In genomic region chr2:14634223-14634884, GRCh38 we compare ENCODE assay signal across 8 cellular contexts. TPM values are rescaled to one million over a fixed set of nuclear protein-coding genes. Genes with fewer than 3 reads are reported as not detected.
DNase-seq lines count a peak whose midpoint lies in the region; ATAC-seq and TF ChIP-seq lines count a peak whose summit lies in the region.

No MANE protein-coding gene starts in this region.

- ATAC-seq in right cardiac atrium: peak; percentile 78 to 84
- no peak for ATAC-seq in naive thymus-derived CD8-positive, alpha-beta T cell

- H3K27me3 Mint-ChIP-seq in progenitor cell of endocrine pancreas: no peaks in the 10 kb centered on the region
- H3K27me3 Mint-ChIP-seq in naive thymus-derived CD8-positive, alpha-beta T cell: peaks cover 24 to 68% (median 44%) of the 10 kb centered on the region in 5 donors

- H3K27me3 ChIP-seq in right cardiac atrium (ENCODE audit: control insufficient read depth, insufficient read depth): peaks cover 3% of the 10 kb centered on the region

- H3K27ac Mint-ChIP-seq in progenitor cell of endocrine pancreas: peak overlapping the region; percentile 95
- no peak overlapping the region for H3K27ac Mint-ChIP-seq in naive thymus-derived CD8-positive, alpha-beta T cell

- intact Hi-C loops in right cardiac atrium (cut with DNase I): no loop called here

- H3K9me3 Mint-ChIP-seq in progenitor cell of endocrine pancreas (ENCODE audit: low read depth): no peaks in the 10 kb centered on the region
- peaks cover 0 to 13% (median 0%) of the 10 kb centered on the region in 9 donors for H3K9me3 Mint-ChIP-seq in naive thymus-derived CD8-positive, alpha-beta T cell

- H3K4me1 ChIP-seq in right cardiac atrium (ENCODE audit: control insufficient read depth, insufficient read depth, low read length): peaks cover 3% of the 10 kb centered on the region

- peak; percentile 75 for TF ChIP-seq CTCF in progenitor cell of endocrine pancreas (IDR thresholded peaks at IDR 0.05; ENCODE audit: unreplicated experiment)

- H3K4me1 Mint-ChIP-seq in progenitor cell of endocrine pancreas (ENCODE audit: low read depth): peaks cover 31% of the 10 kb centered on the region
- H3K4me1 Mint-ChIP-seq in naive thymus-derived CD8-positive, alpha-beta T cell: peaks cover 0 to 5% (median 3%) of the 10 kb centered on the region in 4 donors

- POLR2A ChIA-PET in naive thymus-derived CD8-positive, alpha-beta T cell (lab: Charles Lee): no interaction called here

- no peak overlapping the region for H3K27ac ChIP-seq in right cardiac atrium (ENCODE audit: low read length)

- DNase-seq in AG08395 (ENCODE audit: low spot score) (peak; percentile 85), GM19238 (ENCODE audit: insufficient read length, low spot score) (peak; percentile 32), NCI-H1694 treated with DMSO at 0.1 percent for 48 hours (lab: John Stamatoyannopoulos, UW) (peak; percentile 58), anterior cingulate cortex (lab: John Stamatoyannopoulos, UW) (peak in 55 of 58 donors; percentile 5 to 80 (median 51)), right cardiac atrium (peak; percentile 81 to 91 (median 88)), progenitor cell of endocrine pancreas (ENCODE audit: low spot score, unreplicated experiment) (peak; percentile 82), T-helper 9 cell (no peak)
- no peak for DNase-seq in naive thymus-derived CD8-positive, alpha-beta T cell

- H3K36me3 Mint-ChIP-seq in progenitor cell of endocrine pancreas (ENCODE audit: insufficient read depth): peaks cover 24% of the 10 kb centered on the region
- peaks cover 0 to 5% (median 5%) of the 10 kb centered on the region in 3 donors for H3K36me3 Mint-ChIP-seq in naive thymus-derived CD8-positive, alpha-beta T cell

- peak overlapping the region; percentile 100 for H3K4me3 Mint-ChIP-seq in progenitor cell of endocrine pancreas (ENCODE audit: low read depth)
- no peak overlapping the region for H3K4me3 Mint-ChIP-seq in naive thymus-derived CD8-positive, alpha-beta T cell

- WGBS in right cardiac atrium: 2% methylated on average over 67 of the region's 67 CpGs

- H3K9me3 ChIP-seq in right cardiac atrium (ENCODE audit: control insufficient read depth, low read length): no peaks in the 10 kb centered on the region

- H3K4me3 ChIP-seq in right cardiac atrium (ENCODE audit: low read length): peak overlapping the region; percentile 57

RNA-seq across cellular contexts. Expression of gene LRATD1, which starts 1.8 kb away (rescaled TPM):
- 10 to 100 TPM in 2 of 4 donors, 1 to 10 TPM in 2; 8.3 to 13.5 (median 10.2) TPM for total RNA-seq in right cardiac atrium
- polyA plus RNA-seq in right cardiac atrium: 1.9 TPM
- total RNA-seq in progenitor cell of endocrine pancreas: 148 and 177 TPM in 2 replicates
- not detected for total RNA-seq in naive thymus-derived CD8-positive, alpha-beta T cell
- polyA plus RNA-seq in naive thymus-derived CD8-positive, alpha-beta T cell: not detected

Comparison
In these comparisons a context has a peak if more than half of its experiments do, and no peak if none do; other contexts are left out.
1. DNase-seq: peak in AG08395 (single experiment), GM19238 (single experiment), NCI-H1694 treated with DMSO at 0.1 percent for 48 hours (single experiment), anterior cingulate cortex (55 of 58), right cardiac atrium (3 of 3) and progenitor cell of endocrine pancreas (single experiment); none in T-helper 9 cell (single experiment) and naive thymus-derived CD8-positive, alpha-beta T cell (0 of 10).
2. ATAC-seq: peak in right cardiac atrium (2 of 2); none in naive thymus-derived CD8-positive, alpha-beta T cell (0 of 2).
3. RNA of gene LRATD1, which starts 1.8 kb away (total RNA-seq): 148 to 177 TPM in progenitor cell of endocrine pancreas; 8.3 to 13.5 TPM in right cardiac atrium and not detected in naive thymus-derived CD8-positive, alpha-beta T cell; every median in the first group is over 10 times any median in the second.